ENCODE assay signal across 8 cellular contexts in genomic region chr9:92668746-92669526, GRCh38. TPM values are rescaled to one million over a fixed set of nuclear protein-coding genes. Genes with fewer than 3 reads are reported as not detected.
DNase-seq lines count a peak whose midpoint lies in the region; ATAC-seq, FAIRE-seq and TF ChIP-seq lines count a peak whose summit lies in the region.

No MANE protein-coding gene starts in this region.

- no peak for FAIRE-seq in H1 (lab: Jason Lieb, UNC)

- no peak overlapping the region for H2BK20ac ChIP-seq in H1 (ENCODE audit: low read length)

- no peak for TF ChIP-seq CTCF in WI38 (IDR thresholded peaks at IDR 0.05; ENCODE audit: low read depth, low read length)
- TF ChIP-seq CTCF in H1 (IDR thresholded peaks at IDR 0.05; ENCODE audit: control extremely low read depth in 1 of 3, insufficient read depth in 1 of 3, low read depth in 1 of 3, low read length in 3 of 3), result no peak

- WGBS in H1 (ENCODE audit: extremely low coverage in 1 of 2, insufficient coverage in 1 of 2, insufficient read length in 1 of 2, insufficient replicate concordance in 2 of 2, low coverage in 1 of 2, low lambda C conversion rate in 2 of 2, missing lambda C conversion rate in 1 of 2), 2 experiments, result 38% methylated on average over 14 of the region's 14 CpGs; no CpG with 5 or more reads in 1 of the 2 experiments

- H3K36me3 ChIP-seq in H1 (ENCODE audit: control insufficient read depth in 2 of 4, insufficient read depth in 4 of 4, low read length in 3 of 4), result no peaks in the 10 kb centered on the region; a peak in 1 of 8 replicates

- H2BK5ac ChIP-seq in H1 (ENCODE audit: low read depth, low read length), result no peak overlapping the region; the same call in 1 of the 2 replicates

- ATAC-seq in HG03097 (IDR thresholded peaks at IDR 0.05; ENCODE audit: low FRiP score, unreplicated experiment) (peak; percentile 4), HG02588 (IDR thresholded peaks at IDR 0.05; ENCODE audit: unreplicated experiment) (no peak)
- ATAC-seq in stimulated activated naive B cell treated with anti-CD40 and anti-IgM and Interleukin-4, amounts not matched to agents 10 μg/mL and 1 μg/mL and 100 μg/mL, for 72 hours (replicated peaks), result peak; percentile 34 to 40

- H2AK5ac ChIP-seq in H1 (ENCODE audit: low read depth, low read length), result no peak overlapping the region

- peaks cover 0 to 55% of the 10 kb centered on the region in 2 experiments; a peak in 2 of 4 replicates for H3K79me2 ChIP-seq in H1 (ENCODE audit: control insufficient read depth in 1 of 2, insufficient read depth in 2 of 2, low read length in 2 of 2)

- peaks cover 0 to 12% (median 7%) of the 10 kb centered on the region in 4 experiments; a peak in 5 of 7 replicates for H3K4me1 ChIP-seq in H1 (replicated peaks in 1 of 4; ENCODE audit: control insufficient read depth in 3 of 4, insufficient read depth in 4 of 4, low read length in 3 of 4)
- peaks cover 26% of the 10 kb centered on the region for H3K4me1 ChIP-seq in mononuclear cell (ENCODE audit: insufficient read depth, low read length)

- no peak overlapping the region for H4K5ac ChIP-seq in H1 (ENCODE audit: insufficient read length, low read depth, low read length)

- peak overlapping the region; percentile 77 to 84 for H3K4me2 ChIP-seq in H1 (ENCODE audit: insufficient read depth in 1 of 2, low read depth in 2 of 2, low read length in 2 of 2)

- peak overlapping the region; percentile 95 for H3K4me3 ChIP-seq in WI38 (ENCODE audit: low read depth, low read length)
- peak overlapping the region; percentile 79 to 100 (median 99) for H3K4me3 ChIP-seq in H1 (ENCODE audit: extremely low read depth in 1 of 4, insufficient read depth in 2 of 4, low read depth in 3 of 4, low read length in 4 of 4)
- peak overlapping the region; percentile 65 for H3K4me3 ChIP-seq in mononuclear cell (ENCODE audit: low read length)

- H3K4me3 Mint-ChIP-seq in stimulated activated naive B cell treated with anti-CD40 and anti-IgM and Interleukin-4, amounts not matched to agents 10 μg/mL and 1 μg/mL and 100 μg/mL, for 72 hours, result peak overlapping the region; percentile 89 to 90

- H3K9me3 Mint-ChIP-seq in stimulated activated naive B cell treated with anti-CD40 and anti-IgM and Interleukin-4, amounts not matched to agents 10 μg/mL and 1 μg/mL and 100 μg/mL, for 72 hours, result no peaks in the 10 kb centered on the region

- H2BK12ac ChIP-seq in H1 (ENCODE audit: low read depth, low read length), result no peak overlapping the region

- no peak overlapping the region for H2AFZ ChIP-seq in H1 (ENCODE audit: low read length)

- H3K9me3 ChIP-seq in H1 (ENCODE audit: insufficient read depth in 2 of 2, low read depth in 1 of 2, low read length in 1 of 2) (no peaks in the 10 kb centered on the region), mononuclear cell (ENCODE audit: low read depth, low read length) (no peaks in the 10 kb centered on the region)

- POLR2A ChIA-PET in H1 (lab: Charles Lee; ENCODE audit: partially characterized antibody), result no interaction called here

- TF ChIP-seq POLR2A in H1 (IDR thresholded peaks at IDR 0.05; ENCODE audit: control extremely low read depth in 1 of 2, low read depth in 2 of 2, low read length in 2 of 2), result no peak

- peak overlapping the region; percentile 76 for H4K91ac ChIP-seq in H1 (replicated peaks; ENCODE audit: insufficient read length, low read length)

- peak overlapping the region; percentile 29 to 69 (median 39); a peak in 5 of 7 replicates for H3K9ac ChIP-seq in H1 (replicated peaks in 1 of 4; ENCODE audit: extremely low read depth in 1 of 4, low read depth in 3 of 4, low read length in 3 of 4)

- peaks cover 32 to 59% of the 10 kb centered on the region in 2 donors for H3K4me1 Mint-ChIP-seq in stimulated activated naive B cell treated with anti-CD40 and anti-IgM and Interleukin-4, amounts not matched to agents 10 μg/mL and 1 μg/mL and 100 μg/mL, for 72 hours

- no peak for TF ChIP-seq EP300 in H1 (IDR thresholded peaks at IDR 0.05; ENCODE audit: borderline replicate concordance in 1 of 2, low read depth in 2 of 2, low read length in 2 of 2)

- CTCF ChIA-PET in H1 (lab: Charles Lee; ENCODE audit: partially characterized antibody), result interaction anchor here (1.1 kb wide), 2 partner anchors 9 to 16 kb away, joined by 3 read pairs; no protein-coding TSS in a partner anchor

- no peak overlapping the region for H3K23ac ChIP-seq in H1 (ENCODE audit: insufficient read length)

- H3K27ac ChIP-seq in H1 (ENCODE audit: low read depth, low read length), result no peak overlapping the region

- peaks cover 25% of the 10 kb centered on the region for H3K79me1 ChIP-seq in H1 (ENCODE audit: low read depth, low read length)

- no peak overlapping the region for H2BK15ac ChIP-seq in H1 (ENCODE audit: low read length)

- peak overlapping the region; percentile 71; the same call in 1 of the 2 replicates for H3K18ac ChIP-seq in H1 (ENCODE audit: extremely low read depth, low read length)

- H3K27me3 ChIP-seq in H1 (replicated peaks in 1 of 4; ENCODE audit: control insufficient read depth in 3 of 4, extremely low read depth in 1 of 4, insufficient read depth in 3 of 4, low read length in 3 of 4), result no peaks in the 10 kb centered on the region
- no peaks in the 10 kb centered on the region for H3K27me3 ChIP-seq in mononuclear cell (ENCODE audit: insufficient read depth, low read length)

- no peak for TF ChIP-seq RAD21 in H1 (IDR thresholded peaks at IDR 0.05 in 1 of 2, conservative IDR thresholded peaks at IDR 0.05 in 1 of 2; ENCODE audit: low read depth in 2 of 2, low read length in 2 of 2)

- H3K23me2 ChIP-seq in H1 (ENCODE audit: low read depth, low read length), result peaks cover 10% of the 10 kb centered on the region

- H3K36me3 Mint-ChIP-seq in stimulated activated naive B cell treated with anti-CD40 and anti-IgM and Interleukin-4, amounts not matched to agents 10 μg/mL and 1 μg/mL and 100 μg/mL, for 72 hours, result peaks cover 25 to 36% of the 10 kb centered on the region in 2 donors

- H3K14ac ChIP-seq in H1 (ENCODE audit: insufficient read length), result no peak overlapping the region

- H3K27me3 Mint-ChIP-seq in stimulated activated naive B cell treated with anti-CD40 and anti-IgM and Interleukin-4, amounts not matched to agents 10 μg/mL and 1 μg/mL and 100 μg/mL, for 72 hours, result no peaks in the 10 kb centered on the region

- H2BK120ac ChIP-seq in H1 (replicated peaks; ENCODE audit: low read depth, low read length), result no peak overlapping the region

- DNase-seq in AG08396 (ENCODE audit: low spot score) (peak; percentile 89), H1 (ENCODE audit: low read depth in 1 of 2, low spot score in 2 of 2) (no peak), NCI-H146 treated with DMSO at 0.1 percent for 48 hours (lab: John Stamatoyannopoulos, UW; ENCODE audit: unreplicated experiment) (no peak)
- DNase-seq in stimulated activated naive B cell treated with anti-CD40 and anti-IgM and Interleukin-4, amounts not matched to agents 10 μg/mL and 1 μg/mL and 100 μg/mL, for 72 hours, result peak; percentile 21

- no peak overlapping the region for H4K8ac ChIP-seq in H1 (ENCODE audit: extremely low read depth, insufficient read depth, low read length)

- H3K4ac ChIP-seq in H1 (replicated peaks; ENCODE audit: insufficient read length, low read depth, low read length), result no peak overlapping the region

- peak overlapping the region; percentile 96 for H3K27ac Mint-ChIP-seq in stimulated activated naive B cell treated with anti-CD40 and anti-IgM and Interleukin-4, amounts not matched to agents 10 μg/mL and 1 μg/mL and 100 μg/mL, for 72 hours

- H3K56ac ChIP-seq in H1 (replicated peaks; ENCODE audit: insufficient read length, low read depth, low read length), result peak overlapping the region; percentile 36

- peaks cover 3 to 22% of the 10 kb centered on the region in 2 experiments for H4K20me1 ChIP-seq in H1 (replicated peaks in 1 of 2; ENCODE audit: control insufficient read depth in 1 of 2, insufficient read depth in 2 of 2, low read length in 2 of 2)

TF ChIP-seq in H1, 55 proteins besides CTCF, POLR2A, EP300 and RAD21:
- TF ChIP-seq YY1 (IDR thresholded peaks at IDR 0.05; ENCODE audit: low read depth, low read length) (no peak), SUZ12 (IDR thresholded peaks at IDR 0.05; ENCODE audit: low read length) (no peak), KDM1A (IDR thresholded peaks at IDR 0.05; ENCODE audit: borderline replicate concordance, low read length) (peak; percentile 49; the same call in 1 of the 2 replicates), TEAD4 (IDR thresholded peaks at IDR 0.05; ENCODE audit: low read depth, low read length) (0 out of 2 replicates have a peak, but pooled peaks have one; percentile 36)

RNA-seq across cellular contexts. Expression of gene IPPK, which starts 1.0 kb away (rescaled TPM):
- 10.5 and 11.4 TPM in 2 replicates for total RNA-seq in H1 (2021; fragmentation: NEBNext Ultra II Directional; extraction: Animal tissue kit (Norgen Biotek cat#: 25700))
- polyA plus RNA-seq in H1 (2011; rRNA removed), result 13.6 and 16.0 TPM in 2 replicates
- polyA plus RNA-seq in H1 (2011; cell fraction: cytosol; rRNA removed), result 13.7 TPM
- 20.8 TPM for polyA plus RNA-seq in H1 (2011; cell fraction: nucleus; rRNA removed)
- 8.4 to 11.4 TPM (median 9.9 TPM) in 4 replicates for polyA plus RNA-seq in H1 (2012, experiment 1 of 2)
- 4.4 TPM for polyA plus RNA-seq in H1 (2012, experiment 2 of 2)
- polyA plus RNA-seq in H1 (2013, experiment 1 of 2), result 5.3 TPM
- polyA plus RNA-seq in H1 (2013, experiment 2 of 2), result 4.4 TPM
- 38.5 and 39.0 TPM in 2 replicates for polyA minus RNA-seq in H1 (2011; rRNA and poly(A)+ RNA removed)
- 11.1 TPM for polyA minus RNA-seq in H1 (2011; cell fraction: cytosol; rRNA and poly(A)+ RNA removed)
- 10.5 TPM for polyA minus RNA-seq in H1 (2011; cell fraction: nucleus; rRNA and poly(A)+ RNA removed)
- 4.7 TPM for total RNA-seq in mononuclear cell

Comparison
In these comparisons a context has a peak if more than half of its experiments do, and no peak if none do; other contexts are left out.
1. DNase-seq: peak in AG08396 (single experiment) and stimulated activated naive B cell treated with anti-CD40 and anti-IgM and Interleukin-4, amounts not matched to agents 10 μg/mL and 1 μg/mL and 100 μg/mL, for 72 hours (single experiment); none in H1 (0 of 2) and NCI-H146 treated with DMSO at 0.1 percent for 48 hours (single experiment).
2. Peak in every context shown above with its lines, with median percentiles within 50 percentile points of each other: H3K4me3 ChIP-seq.